In genomic region chr3:6097021-6097420, GRCh38 we compare ENCODE assay signal across 25 cellular contexts.
"Had no signal": no experiment of that assay in that cellular context is flagged by ENCODE, and none has a peak within 500 bp of the region (broad histone marks: within the 10 kb centered on the region; RNA-seq: fewer than 3 reads in every experiment).

No MANE protein-coding gene starts in this region.

- H3K4me1 Mint-ChIP-seq: naive B cell; natural killer cell; stimulated activated naive B cell treated with anti-CD40 and anti-IgM and Interleukin-4, amounts not matched to agents 10 μg/mL and 1 μg/mL and 100 μg/mL, for 72 hours had no signal

- H3K36me3 Mint-ChIP-seq: mesothelial cell of epicardium; naive B cell; natural killer cell; stimulated activated naive B cell treated with anti-CD40 and anti-IgM and Interleukin-4, amounts not matched to agents 10 μg/mL and 1 μg/mL and 100 μg/mL, for 72 hours had no signal

- H3K4me3 Mint-ChIP-seq: mesothelial cell of epicardium; naive B cell; natural killer cell; stimulated activated naive B cell treated with anti-CD40 and anti-IgM and Interleukin-4, amounts not matched to agents 10 μg/mL and 1 μg/mL and 100 μg/mL, for 72 hours had no signal

- H3K27me3 Mint-ChIP-seq: naive B cell; progenitor cell of endocrine pancreas; stimulated activated naive B cell treated with anti-CD40 and anti-IgM and Interleukin-4, amounts not matched to agents 10 μg/mL and 1 μg/mL and 100 μg/mL, for 72 hours had no signal

- ATAC-seq: left cardiac atrium; left lobe of liver; lower lobe of right lung; natural killer cell; right lobe of liver; stimulated activated naive B cell treated with anti-CD40 and anti-IgM and Interleukin-4, amounts not matched to agents 10 μg/mL and 1 μg/mL and 100 μg/mL, for 72 hours; stimulated activated naive CD8-positive, alpha-beta T cell treated with anti-CD3 and anti-CD28 coated beads, Interleukin-15, Interleukin-2, amounts not matched to agents 100 U/mL and 50 U/mL, for 24 hours had no signal

- DNase-seq: kidney glomerular epithelial cell; left cardiac atrium; lower lobe of right lung; mammary epithelial cell; mesendoderm; naive B cell; natural killer cell; ovary; right lobe of liver; stimulated activated CD4-positive, alpha-beta T cell treated with anti-CD3 and anti-CD28 coated beads, Interleukin-12 subunit alpha, Interleukin-12 subunit beta, amount 100 ng/mL, for 4 hours; stimulated activated CD4-positive, alpha-beta T cell treated with anti-CD3 and anti-CD28 coated beads, Interleukin-15, amount 100 ng/mL, for 24 hours; stimulated activated CD4-positive, alpha-beta T cell treated with anti-CD3 and anti-CD28 coated beads, Interleukin-2, amount 100 ng/mL, for 24 hours; stimulated activated CD4-positive, alpha-beta T cell treated with anti-CD3 and anti-CD28 coated beads, Interleukin-4, amount 100 ng/mL, for 1 hour; stimulated activated naive B cell treated with anti-CD40 and anti-IgM and Interleukin-4, amounts not matched to agents 10 μg/mL and 1 μg/mL and 100 μg/mL, for 72 hours; stimulated activated naive CD8-positive, alpha-beta T cell treated with anti-CD3 and anti-CD28 coated beads, Interleukin-15, Interleukin-2, amounts not matched to agents 100 U/mL and 50 U/mL, for 24 hours; stomach; testis; thyroid gland; transverse colon; upper lobe of left lung had no signal

- H3K27ac Mint-ChIP-seq: mesothelial cell of epicardium; naive B cell; natural killer cell; progenitor cell of endocrine pancreas; stimulated activated naive B cell treated with anti-CD40 and anti-IgM and Interleukin-4, amounts not matched to agents 10 μg/mL and 1 μg/mL and 100 μg/mL, for 72 hours had no signal

- H3K4me3 ChIP-seq: lower lobe of right lung, ovary, right atrium auricular region, right lobe of liver, stomach, testis, thyroid gland, transverse colon, upper lobe of left lung, vagina had no signal
